Comparison of ENCODE assay signal across 13 cellular contexts in genomic region chr11:115497303-115497702, GRCh38. TPM values are rescaled to one million over a fixed set of nuclear protein-coding genes. Genes with fewer than 3 reads are reported as not detected.
DNase-seq lines count a peak whose midpoint lies in the region; ATAC-seq and TF ChIP-seq lines count a peak whose summit lies in the region.
"Had no signal": no experiment of that assay in that cellular context is flagged by ENCODE, and none has a peak within 500 bp of the region (broad histone marks: within the 10 kb centered on the region; RNA-seq: fewer than 3 reads in every experiment).

No MANE protein-coding gene starts in this region.

- H3K36me3 Mint-ChIP-seq in activated CD8-positive, alpha-beta T cell treated with anti-CD3 and anti-CD28 coated beads, Interleukin-2, amount 10 ng/mL, durations not matched to agents 7 days and 5 days (ENCODE audit: low read depth) = no peaks in the 10 kb centered on the region
- H3K36me3 Mint-ChIP-seq: CD4-positive, CD25-positive, alpha-beta regulatory T cell; stimulated activated naive B cell treated with anti-CD40 and anti-IgM and Interleukin-4, amounts not matched to agents 10 μg/mL and 1 μg/mL and 100 μg/mL, for 72 hours had no signal

- H3K4me3 Mint-ChIP-seq in activated CD8-positive, alpha-beta T cell treated with anti-CD3 and anti-CD28 coated beads, Interleukin-2, amount 10 ng/mL, durations not matched to agents 7 days and 5 days = no peak overlapping the region
- H3K4me3 Mint-ChIP-seq: activated T-cell treated with anti-CD3 and anti-CD28 coated beads, Interleukin-2, amount 50 U/mL, for 24 hours; CD4-positive, CD25-positive, alpha-beta regulatory T cell; stimulated activated naive B cell treated with anti-CD40 and anti-IgM and Interleukin-4, amounts not matched to agents 10 μg/mL and 1 μg/mL and 100 μg/mL, for 72 hours had no signal

- ATAC-seq in GM18858 (IDR thresholded peaks at IDR 0.05; ENCODE audit: unreplicated experiment) (peak; percentile 48), HG02759 (IDR thresholded peaks at IDR 0.05; ENCODE audit: unreplicated experiment) (peak; percentile 46), GM18517 (IDR thresholded peaks at IDR 0.05; ENCODE audit: unreplicated experiment) (no peak)
- ATAC-seq in activated CD8-positive, alpha-beta T cell treated with anti-CD3 and anti-CD28 coated beads, Interleukin-2, amount 10 ng/mL, durations not matched to agents 7 days and 5 days = no peak
- ATAC-seq: body of pancreas; pancreas; stimulated activated naive B cell treated with anti-CD40 and anti-IgM and Interleukin-4, amounts not matched to agents 10 μg/mL and 1 μg/mL and 100 μg/mL, for 72 hours had no signal

- DNase-seq in NCI-H187 (lab: John Stamatoyannopoulos, UW) (peak; percentile 11 to 25), fibroblast of villous mesenchyme (ENCODE audit: low read depth) (peak; percentile 6), posterior cingulate gyrus (no peak)
- DNase-seq in activated CD8-positive, alpha-beta T cell treated with anti-CD3 and anti-CD28 coated beads, Interleukin-2, amount 10 ng/mL, durations not matched to agents 7 days and 5 days = no peak
- DNase-seq: activated T-cell treated with anti-CD3 and anti-CD28 coated beads, Interleukin-2, amount 50 U/mL, for 24 hours; body of pancreas; CD4-positive, CD25-positive, alpha-beta regulatory T cell; NCI-H2081 treated with DMSO at 0.1 percent for 48 hours; pancreas; stimulated activated naive B cell treated with anti-CD40 and anti-IgM and Interleukin-4, amounts not matched to agents 10 μg/mL and 1 μg/mL and 100 μg/mL, for 72 hours had no signal

- H3K27me3 Mint-ChIP-seq in activated CD8-positive, alpha-beta T cell treated with anti-CD3 and anti-CD28 coated beads, Interleukin-2, amount 10 ng/mL, durations not matched to agents 7 days and 5 days (ENCODE audit: low read depth) = peaks cover 5% of the 10 kb centered on the region

- CTCF ChIA-PET in activated CD8-positive, alpha-beta T cell treated with anti-CD3 and anti-CD28 coated beads, Interleukin-2, amount 10 ng/mL, durations not matched to agents 7 days and 5 days (lab: Charles Lee) = no interaction called here

- no peaks in the 10 kb centered on the region for H3K9me3 Mint-ChIP-seq in activated CD8-positive, alpha-beta T cell treated with anti-CD3 and anti-CD28 coated beads, Interleukin-2, amount 10 ng/mL, durations not matched to agents 7 days and 5 days (ENCODE audit: insufficient read depth)
- H3K9me3 Mint-ChIP-seq: activated T-cell treated with anti-CD3 and anti-CD28 coated beads, Interleukin-2, amount 50 U/mL, for 24 hours; CD4-positive, CD25-positive, alpha-beta regulatory T cell had no signal

- POLR2A ChIA-PET in activated CD8-positive, alpha-beta T cell treated with anti-CD3 and anti-CD28 coated beads, Interleukin-2, amount 10 ng/mL, durations not matched to agents 7 days and 5 days (lab: Charles Lee) = no interaction called here

- no peaks in the 10 kb centered on the region for H3K4me1 Mint-ChIP-seq in activated CD8-positive, alpha-beta T cell treated with anti-CD3 and anti-CD28 coated beads, Interleukin-2, amount 10 ng/mL, durations not matched to agents 7 days and 5 days (ENCODE audit: low read depth)
- H3K4me1 Mint-ChIP-seq: stimulated activated naive B cell treated with anti-CD40 and anti-IgM and Interleukin-4, amounts not matched to agents 10 μg/mL and 1 μg/mL and 100 μg/mL, for 72 hours had no signal

- no peak overlapping the region for H3K4me3 ChIP-seq in fibroblast of villous mesenchyme (ENCODE audit: low read depth, low read length)
- H3K4me3 ChIP-seq: body of pancreas, pancreas had no signal

- TF ChIP-seq CTCF in fibroblast of villous mesenchyme (IDR thresholded peaks at IDR 0.05; ENCODE audit: insufficient read depth, low read depth, low read length) = no peak

- H3K27ac Mint-ChIP-seq in activated CD8-positive, alpha-beta T cell treated with anti-CD3 and anti-CD28 coated beads, Interleukin-2, amount 10 ng/mL, durations not matched to agents 7 days and 5 days = no peak overlapping the region
- H3K27ac Mint-ChIP-seq: activated T-cell treated with anti-CD3 and anti-CD28 coated beads, Interleukin-2, amount 50 U/mL, for 24 hours; CD4-positive, CD25-positive, alpha-beta regulatory T cell; stimulated activated naive B cell treated with anti-CD40 and anti-IgM and Interleukin-4, amounts not matched to agents 10 μg/mL and 1 μg/mL and 100 μg/mL, for 72 hours had no signal

- intact Hi-C loops in posterior cingulate gyrus (cut with DNase I) = no loop called here

RNA-seq across cellular contexts. Expression of gene CADM1, which starts 6.9 kb away (rescaled TPM):
- total RNA-seq in fibroblast of villous mesenchyme = 9.1 and 15.5 TPM in 2 replicates
- total RNA-seq in activated CD8-positive, alpha-beta T cell treated with anti-CD3 and anti-CD28 coated beads, Interleukin-2, amount 10 ng/mL, durations not matched to agents 7 days and 5 days = under 1 TPM; 0.31 to 0.74 TPM

Comparison
In these comparisons a context has a peak if more than half of its experiments do, and no peak if none do; other contexts are left out.
1. ATAC-seq: peak in GM18858 (single experiment) and HG02759 (single experiment); none in GM18517 (single experiment) and activated CD8-positive, alpha-beta T cell treated with anti-CD3 and anti-CD28 coated beads, Interleukin-2, amount 10 ng/mL, durations not matched to agents 7 days and 5 days (single experiment).
2. DNase-seq: peak in NCI-H187 (2 of 2) and fibroblast of villous mesenchyme (single experiment); none in activated CD8-positive, alpha-beta T cell treated with anti-CD3 and anti-CD28 coated beads, Interleukin-2, amount 10 ng/mL, durations not matched to agents 7 days and 5 days (single experiment) and posterior cingulate gyrus (0 of 10).